In genomic region chr6:96391776-96392175, GRCh38 we compare ENCODE assay signal across 8 cellular contexts.
DNase-seq lines count a peak whose midpoint lies in the region; ATAC-seq and TF ChIP-seq lines count a peak whose summit lies in the region.
"Had no signal": no experiment of that assay in that cellular context is flagged by ENCODE, and none has a peak within 500 bp of the region (broad histone marks: within the 10 kb centered on the region; RNA-seq: fewer than 3 reads in every experiment).

No MANE protein-coding gene starts in this region.

- no peak overlapping the region for H3K9ac ChIP-seq in parathyroid adenoma

- H3K4me3 Mint-ChIP-seq in stimulated activated memory B cell treated with anti-CD40 and anti-IgM and Interleukin-4, amounts not matched to agents 10 μg/mL and 1 μg/mL and 100 μg/mL, for 72 hours = no peak overlapping the region

- H3K79me2 ChIP-seq in parathyroid adenoma = no peaks in the 10 kb centered on the region

- POLR2A ChIA-PET in GM10248 (lab: Yijun Ruan, JAX) = no interaction called here

- in situ Hi-C loops in astrocyte of the spinal cord (cut with HindIII; ENCODE audit: low sequenced_read_pairs) = no loop called here

- H3K9me3 ChIP-seq in parathyroid adenoma (ENCODE audit: control insufficient read depth, low read length) (no peaks in the 10 kb centered on the region), breast epithelium (no peaks in the 10 kb centered on the region)
- H3K9me3 ChIP-seq: neutrophil had no signal

- CTCF ChIA-PET in GM10248 (lab: Yijun Ruan, JAX) = interaction anchor here (0.9 to 1.1 kb wide), 2 partner anchors 19 to 25 kb away, joined by 3 read pairs; no protein-coding TSS in a partner anchor

- H3K36me3 ChIP-seq in parathyroid adenoma (ENCODE audit: control insufficient read depth, insufficient read depth, low read length) = no peaks in the 10 kb centered on the region
- H3K36me3 ChIP-seq in breast epithelium = no peaks in the 10 kb centered on the region
- H3K36me3 ChIP-seq: neutrophil had no signal

- TF ChIP-seq CTCF in astrocyte of the spinal cord (IDR thresholded peaks at IDR 0.05; ENCODE audit: low read depth, low read length) (no peak), parathyroid adenoma (IDR thresholded peaks at IDR 0.05) (no peak), GM10248 (IDR thresholded peaks at IDR 0.05; ENCODE audit: control extremely low read depth, extremely low read depth, low read depth, missing control alignments) (no peak), breast epithelium (IDR thresholded peaks at IDR 0.05) (no peak)

- H3K27ac Mint-ChIP-seq in stimulated activated memory B cell treated with anti-CD40 and anti-IgM and Interleukin-4, amounts not matched to agents 10 μg/mL and 1 μg/mL and 100 μg/mL, for 72 hours = no peak overlapping the region

- no peaks in the 10 kb centered on the region for H3K9me3 Mint-ChIP-seq in stimulated activated memory B cell treated with anti-CD40 and anti-IgM and Interleukin-4, amounts not matched to agents 10 μg/mL and 1 μg/mL and 100 μg/mL, for 72 hours

- DNase-seq in H4 (ENCODE audit: low spot score) = peak; percentile 1
- DNase-seq in NCI-H146 (lab: John Stamatoyannopoulos, UW) = peak; percentile 79
- peak; percentile 5 for DNase-seq in astrocyte of the spinal cord (ENCODE audit: low read depth, low spot score)
- no peak for DNase-seq in GM10248 (ENCODE audit: extremely low spot score)
- no peak for DNase-seq in breast epithelium (ENCODE audit: low spot score in 2 of 2)

- H3K27ac ChIP-seq in parathyroid adenoma = no peak overlapping the region
- H3K27ac ChIP-seq in breast epithelium = no peak overlapping the region
- H3K27ac ChIP-seq: neutrophil had no signal

- peak overlapping the region; percentile 27 for H3K4me2 ChIP-seq in parathyroid adenoma (ENCODE audit: low read length)

- H3K36me3 Mint-ChIP-seq in stimulated activated memory B cell treated with anti-CD40 and anti-IgM and Interleukin-4, amounts not matched to agents 10 μg/mL and 1 μg/mL and 100 μg/mL, for 72 hours = no peaks in the 10 kb centered on the region

- peak overlapping the region; percentile 57 for H2AFZ ChIP-seq in parathyroid adenoma

- H3K4me1 Mint-ChIP-seq in stimulated activated memory B cell treated with anti-CD40 and anti-IgM and Interleukin-4, amounts not matched to agents 10 μg/mL and 1 μg/mL and 100 μg/mL, for 72 hours = peaks cover 6% of the 10 kb centered on the region

- ATAC-seq in stimulated activated memory B cell treated with anti-CD40 and anti-IgM and Interleukin-4, amounts not matched to agents 10 μg/mL and 1 μg/mL and 100 μg/mL, for 72 hours = no peak

- intact Hi-C loops in breast epithelium (cut with DNase I; ENCODE audit: low total_unique reads) = no loop called here

- no peak overlapping the region for H3K4me3 ChIP-seq in astrocyte of the spinal cord (ENCODE audit: low read depth, low read length)
- H3K4me3 ChIP-seq in parathyroid adenoma (ENCODE audit: low read depth, low read length) = no peak overlapping the region
- H3K4me3 ChIP-seq in breast epithelium = no peak overlapping the region

- no peaks in the 10 kb centered on the region for H3K27me3 Mint-ChIP-seq in stimulated activated memory B cell treated with anti-CD40 and anti-IgM and Interleukin-4, amounts not matched to agents 10 μg/mL and 1 μg/mL and 100 μg/mL, for 72 hours

- H3K27me3 ChIP-seq in parathyroid adenoma (ENCODE audit: control insufficient read depth, insufficient read depth, low read length) (no peaks in the 10 kb centered on the region), breast epithelium (no peaks in the 10 kb centered on the region)
- H3K27me3 ChIP-seq: neutrophil had no signal

- no peaks in the 10 kb centered on the region for H3K4me1 ChIP-seq in parathyroid adenoma
- no peaks in the 10 kb centered on the region for H3K4me1 ChIP-seq in breast epithelium

- TF ChIP-seq POLR2A in breast epithelium (IDR thresholded peaks at IDR 0.05) = no peak

Comparison
In these comparisons a context has a peak if more than half of its experiments do, and no peak if none do; other contexts are left out.
1. DNase-seq: peak in H4 (single experiment), NCI-H146 (single experiment) and astrocyte of the spinal cord (single experiment); none in GM10248 (single experiment) and breast epithelium (0 of 2).